20 cellular contexts compared by ENCODE assay signal in the genomic region with DNA sequence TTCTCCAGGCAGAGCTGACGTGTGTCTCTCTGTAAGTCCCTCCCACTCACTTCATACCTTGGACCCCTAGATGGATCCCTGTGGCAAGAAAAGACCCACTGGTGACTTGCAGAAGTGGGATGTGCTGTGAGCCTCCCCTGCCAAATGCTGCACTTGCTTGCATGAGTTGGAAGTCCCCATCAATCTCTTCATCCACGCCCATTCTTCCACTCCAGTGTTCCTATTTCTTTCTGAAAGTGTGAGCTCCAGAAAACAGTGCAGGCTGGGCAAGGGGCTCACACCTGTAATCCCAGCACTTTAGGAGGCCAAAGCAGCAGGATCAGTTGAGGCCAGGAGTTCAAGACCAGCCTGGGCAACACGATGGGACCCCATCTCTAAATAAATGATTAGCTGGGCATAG.
DNase-seq lines count a peak whose midpoint lies in the region; ATAC-seq and TF ChIP-seq lines count a peak whose summit lies in the region.
"Had no signal": no experiment of that assay in that cellular context is flagged by ENCODE, and none has a peak within 500 bp of the region (broad histone marks: within the 10 kb centered on the region; RNA-seq: fewer than 3 reads in every experiment).

No MANE protein-coding gene starts in this region.

- intact Hi-C loops in ascending aorta (cut with DNase I): loop anchor here (5.0 kb wide), 4 partner anchors 48 to 252 kb away; a partner anchor contains a TSS

- no peak for ATAC-seq in thoracic aorta (ENCODE audit: insufficient number of reproducible peaks, low FRiP score, low read depth)
- ATAC-seq in HG03439 (IDR thresholded peaks at IDR 0.05; ENCODE audit: unreplicated experiment): no peak
- ATAC-seq in GM18502 (IDR thresholded peaks at IDR 0.05; ENCODE audit: poor library complexity, unreplicated experiment): no peak
- ATAC-seq: activated CD4-positive, alpha-beta T cell treated with anti-CD3 and anti-CD28 coated beads for 36 hours; upper lobe of right lung had no signal

- H3K36me3 Mint-ChIP-seq in nephron (ENCODE audit: low read depth): no peaks in the 10 kb centered on the region
- H3K36me3 Mint-ChIP-seq: activated naive CD8-positive, alpha-beta T cell treated with anti-CD3 and anti-CD28 coated beads for 36 hours had no signal

- H3K9me3 ChIP-seq in ascending aorta (no peaks in the 10 kb centered on the region), thoracic aorta (no peaks in the 10 kb centered on the region)
- H3K9me3 ChIP-seq: Caco-2, upper lobe of right lung had no signal

- peaks cover 7% of the 10 kb centered on the region for H3K27me3 Mint-ChIP-seq in nephron (ENCODE audit: low read depth)
- H3K27me3 Mint-ChIP-seq: activated CD4-positive, alpha-beta T cell treated with anti-CD3 and anti-CD28 coated beads for 36 hours; activated naive CD8-positive, alpha-beta T cell treated with anti-CD3 and anti-CD28 coated beads for 36 hours; B cell had no signal

- H3K9me3 Mint-ChIP-seq in nephron: peaks cover 3% of the 10 kb centered on the region

- H3K27me3 ChIP-seq in ascending aorta: no peaks in the 10 kb centered on the region
- H3K27me3 ChIP-seq in thoracic aorta (replicated peaks; ENCODE audit: insufficient read depth): no peaks in the 10 kb centered on the region
- H3K27me3 ChIP-seq: upper lobe of right lung had no signal

- H3K36me3 ChIP-seq in ascending aorta (no peaks in the 10 kb centered on the region), thoracic aorta (no peaks in the 10 kb centered on the region)
- H3K36me3 ChIP-seq: upper lobe of right lung had no signal

- TF ChIP-seq CTCF in ascending aorta (IDR thresholded peaks at IDR 0.05) (no peak), nephron (IDR thresholded peaks at IDR 0.05; ENCODE audit: unreplicated experiment in 3 of 3) (no peak), thoracic aorta (IDR thresholded peaks at IDR 0.05) (no peak)

- H3K4me1 ChIP-seq in ascending aorta: peaks cover 0 to 33% of the 10 kb centered on the region in 2 donors
- peaks cover 19 to 48% of the 10 kb centered on the region in 2 donors for H3K4me1 ChIP-seq in thoracic aorta (ENCODE audit: control insufficient read depth in 1 of 2, low read depth in 2 of 2)

- DNase-seq in activated effector memory CD4-positive, alpha-beta T cell treated with anti-CD3 and anti-CD28 coated beads, Interleukin-2, amount 50 U/mL, for 16 hours: peak; percentile 14
- no peak for DNase-seq in activated effector memory CD4-positive, alpha-beta T cell treated with Interleukin-2 at 50 U/mL for 16 hours
- DNase-seq in ascending aorta (ENCODE audit: low spot score in 2 of 2) (no peak), thoracic aorta (ENCODE audit: low spot score) (no peak), Kasumi-1 (lab: John Stamatoyannopoulos, UW) (no peak)
- DNase-seq: 8988T; activated CD4-positive, alpha-beta T cell treated with anti-CD3 and anti-CD28 coated beads for 36 hours; activated naive CD8-positive, alpha-beta T cell treated with anti-CD3 and anti-CD28 coated beads for 36 hours; Caco-2; effector memory CD4-positive, alpha-beta T cell; MM.1S; NCI-H2227 treated with DMSO at 0.1 percent for 48 hours; NCI-H748 treated with DMSO at 0.1 percent for 48 hours; OCI-M1; T-helper 1 cell; upper lobe of right lung had no signal

- peak overlapping the region; percentile 93 to 96 (median 94) for H3K27ac Mint-ChIP-seq in nephron
- H3K27ac Mint-ChIP-seq: activated CD4-positive, alpha-beta T cell treated with anti-CD3 and anti-CD28 coated beads for 36 hours; activated naive CD8-positive, alpha-beta T cell treated with anti-CD3 and anti-CD28 coated beads for 36 hours; B cell had no signal

- H3K4me3 ChIP-seq in ascending aorta (no peak overlapping the region), thoracic aorta (no peak overlapping the region)
- H3K4me3 ChIP-seq: upper lobe of right lung had no signal

- peak overlapping the region; percentile 80 to 89 for H3K27ac ChIP-seq in ascending aorta
- H3K27ac ChIP-seq in thoracic aorta: peak overlapping the region; percentile 70 to 72

- peaks cover 45% of the 10 kb centered on the region for H3K4me1 Mint-ChIP-seq in nephron
- H3K4me1 Mint-ChIP-seq: B cell had no signal

- H3K4me3 Mint-ChIP-seq in nephron: no peak overlapping the region
- H3K4me3 Mint-ChIP-seq: activated CD4-positive, alpha-beta T cell treated with anti-CD3 and anti-CD28 coated beads for 36 hours; activated naive CD8-positive, alpha-beta T cell treated with anti-CD3 and anti-CD28 coated beads for 36 hours; B cell had no signal
